ENCODE assay signal across 8 cellular contexts in the genomic region with DNA sequence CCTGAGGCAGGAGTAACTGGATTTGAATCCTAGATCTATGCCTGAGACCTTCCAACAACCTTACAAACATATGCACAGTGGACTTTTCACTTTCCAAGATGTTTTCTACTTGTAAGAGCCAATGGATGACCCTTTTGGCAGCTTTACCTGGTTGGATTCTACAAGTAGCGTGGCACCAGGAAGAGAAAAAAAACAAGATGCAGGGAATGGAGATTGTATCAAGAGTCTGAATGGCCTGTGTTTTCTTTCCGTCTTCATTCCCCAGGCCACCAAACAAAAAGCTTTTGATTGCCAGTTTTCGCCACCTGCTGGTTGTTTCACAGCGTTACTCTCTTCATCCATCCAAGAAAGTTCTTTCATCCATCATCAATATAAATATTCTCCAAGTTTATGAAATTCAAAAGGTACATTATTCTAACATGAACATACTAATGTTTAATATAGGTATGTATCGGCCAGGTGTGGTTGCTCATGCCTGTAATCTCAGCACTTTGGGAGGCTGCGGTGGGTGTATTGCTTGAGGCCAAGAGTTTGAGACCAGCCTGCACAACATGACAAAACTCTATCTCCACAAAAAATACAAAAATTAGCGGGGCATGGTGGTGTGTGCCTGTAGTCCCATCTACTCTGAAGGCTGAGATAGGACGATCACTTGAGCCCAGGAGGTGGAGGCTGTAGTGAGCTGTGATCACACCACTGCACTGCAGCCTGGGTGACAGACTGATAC. TPM values are rescaled to one million over a fixed set of nuclear protein-coding genes. Genes with fewer than 3 reads are reported as not detected.
DNase-seq lines count a peak whose midpoint lies in the region; ATAC-seq and TF ChIP-seq lines count a peak whose summit lies in the region.

No MANE protein-coding gene starts in this region.

- DNase-seq in EH (ENCODE audit: low read depth) (peak; percentile 74), LHCN-M2 (ENCODE audit: low read depth) (peak; percentile 58), germinal center (ENCODE audit: low spot score) (peak; percentile 61), ovary (peak; percentile 52 to 75 (median 56))
- peak; percentile 27 for DNase-seq in activated effector memory CD4-positive, alpha-beta T cell treated with Interleukin-2 at 50 U/mL for 16 hours

- H3K4me1 ChIP-seq in ovary (ENCODE audit: insufficient read depth), result peaks cover 3% of the 10 kb centered on the region

- no peak for TF ChIP-seq POLR2A in ovary (IDR thresholded peaks at IDR 0.05)

- 24 to 30% (median 27%) methylated on average over 8 of the region's 8 CpGs for WGBS in ovary, 3 donors

- H3K9me3 ChIP-seq in ovary, result no peaks in the 10 kb centered on the region

- H3K27me3 ChIP-seq in ovary, result no peaks in the 10 kb centered on the region

- no peaks in the 10 kb centered on the region for H3K36me3 ChIP-seq in ovary

- peak overlapping the region; percentile 9 to 58 for H3K27ac ChIP-seq in ovary

- intact Hi-C loops in ovary (cut with DNase I), result loop anchor here (2.0 to 5.0 kb wide), 3 partner anchors 192 to 306 kb away; no protein-coding TSS in a partner anchor

- peak; percentile 69 to 89 (median 85) for TF ChIP-seq CTCF in ovary (IDR thresholded peaks at IDR 0.05)

- ATAC-seq in HG03469 (IDR thresholded peaks at IDR 0.05; ENCODE audit: unreplicated experiment) (no peak), GM18502 (IDR thresholded peaks at IDR 0.05; ENCODE audit: poor library complexity, unreplicated experiment) (no peak)

- TF ChIP-seq EP300 in ovary (IDR thresholded peaks at IDR 0.05), result no peak

- no peak overlapping the region for H3K4me3 ChIP-seq in ovary

TF ChIP-seq in PFSK-1, 5 proteins besides CTCF, POLR2A, EP300 and RAD21:
- no peak for TF ChIP-seq POLR2AphosphoS5 (IDR thresholded peaks at IDR 0.05; ENCODE audit: low read depth, low read length)
- TF ChIP-seq FOXP2 (optimal IDR thresholded peaks at IDR 0.05; ENCODE audit: borderline replicate concordance, extremely low read depth, extremely low read length, insufficient read depth), result no peak
- peak; percentile 23; the same call in 1 of the 2 replicates for TF ChIP-seq TAF1 (IDR thresholded peaks at IDR 0.05; ENCODE audit: borderline replicate concordance, insufficient read depth, low read length)
- TF ChIP-seq REST (IDR thresholded peaks at IDR 0.05; ENCODE audit: insufficient read depth in 1 of 2, low read depth in 2 of 2, low read length in 2 of 2), result no peak
- 0 out of 2 replicates have a peak, but pooled peaks have one; percentile 74 for TF ChIP-seq SIN3A (IDR thresholded peaks at IDR 0.05; ENCODE audit: borderline replicate concordance, insufficient read depth, low read length)

RNA-seq across cellular contexts. Expression of gene BCL2, which starts 3.5 kb away (rescaled TPM):
- total RNA-seq in LHCN-M2 (2014; rRNA removed) (2.2 and 2.5 TPM in 2 replicates), ovary (10 to 100 TPM; 32.6 to 43.9 (median 36.8) TPM)
- 0.41 TPM for polyA plus RNA-seq in LHCN-M2 (2012)
- polyA plus RNA-seq in PFSK-1 (2012; ENCODE audit: insufficient read length, low read depth), result 33.1 TPM
- 10 to 100 TPM; 13.7 to 24.0 TPM for polyA plus RNA-seq in ovary

RNA-seq across cellular contexts. Expression of gene KDSR, which starts 43.9 kb away (rescaled TPM):
- 33.2 and 37.6 TPM in 2 replicates for total RNA-seq in LHCN-M2 (2014; rRNA removed)
- 21.1 TPM for polyA plus RNA-seq in LHCN-M2 (2012)
- polyA plus RNA-seq in PFSK-1 (2012; ENCODE audit: insufficient read length, low read depth), result 33.8 TPM
- 10 to 100 TPM; 25.8 to 70.1 (median 62.6) TPM for total RNA-seq in ovary
- 10 to 100 TPM; 27.8 to 52.3 TPM for polyA plus RNA-seq in ovary
